Comparison of ENCODE assay signal across 9 cellular contexts in the genomic region with DNA sequence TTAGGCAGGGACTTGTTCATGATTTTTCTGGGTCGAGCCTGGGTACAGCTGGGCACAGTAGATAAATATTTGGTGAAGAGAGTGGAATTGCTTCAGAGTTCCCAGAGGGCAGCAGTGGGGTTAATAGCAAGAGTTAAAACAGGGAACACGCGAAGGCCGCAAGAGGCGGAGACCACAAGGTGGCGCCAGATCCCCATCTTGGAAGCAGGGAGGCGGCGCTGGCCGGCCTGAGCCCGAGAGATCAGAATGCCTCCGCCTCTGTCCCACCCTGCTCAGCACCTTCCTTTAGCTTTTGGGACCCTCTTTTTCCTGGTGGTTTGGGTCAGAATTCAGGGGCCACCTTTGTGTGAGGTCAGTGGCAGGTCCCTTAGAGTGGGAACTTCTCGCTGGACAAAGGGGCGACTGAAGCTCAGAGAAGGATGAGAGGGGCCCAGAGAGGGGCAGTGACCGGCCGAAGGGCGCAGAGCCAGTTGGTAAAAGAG. TPM values are rescaled to one million over a fixed set of nuclear protein-coding genes. Genes with fewer than 3 reads are reported as not detected.
DNase-seq lines count a peak whose midpoint lies in the region; ATAC-seq and TF ChIP-seq lines count a peak whose summit lies in the region.
"Had no signal": no experiment of that assay in that cellular context is flagged by ENCODE, and none has a peak within 500 bp of the region (broad histone marks: within the 10 kb centered on the region; RNA-seq: fewer than 3 reads in every experiment).

No MANE protein-coding gene starts in this region.

- H3K9me3 ChIP-seq in endodermal cell (ENCODE audit: control insufficient read depth, low read length) (no peaks in the 10 kb centered on the region), mucosa of descending colon (no peaks in the 10 kb centered on the region)

- H3K4me3 Mint-ChIP-seq in activated CD8-positive, alpha-beta memory T cell treated with anti-CD3 and anti-CD28 coated beads, Interleukin-2, amount 10 ng/mL, durations not matched to agents 7 days and 5 days: no peak overlapping the region
- H3K4me3 Mint-ChIP-seq in endodermal cell: no peak overlapping the region
- H3K4me3 Mint-ChIP-seq: T-helper 1 cell treated with Interleukin-12 subunit alpha and Interleukin-12 subunit beta and Interleukin-4 antibody, amounts not matched to agents 30 μg/mL and 1 μg/mL, for 36 hours had no signal

- CTCF ChIA-PET in activated CD8-positive, alpha-beta memory T cell treated with anti-CD3 and anti-CD28 coated beads, Interleukin-2, amount 10 ng/mL, durations not matched to agents 7 days and 5 days (lab: Charles Lee): interaction anchor here (0.7 to 10.1 kb wide), 20 partner anchors 11 to 281 kb away, joined by 3 to 157 read pairs (median 4); no protein-coding TSS in a partner anchor

- H3K4me3 ChIP-seq in endodermal cell (ENCODE audit: low read length) (no peak overlapping the region), mucosa of descending colon (no peak overlapping the region)

- 26 to 84% methylated on average over 5 to 16 of the region's 16 CpGs for WGBS in endodermal cell (ENCODE audit: insufficient coverage in 1 of 2, insufficient read length in 1 of 2), 2 experiments

- H3K27me3 ChIP-seq in endodermal cell (ENCODE audit: control insufficient read depth, insufficient read depth, low read length, poor library complexity, severe bottlenecking): no peaks in the 10 kb centered on the region

- no peaks in the 10 kb centered on the region for H3K9me3 Mint-ChIP-seq in activated CD8-positive, alpha-beta memory T cell treated with anti-CD3 and anti-CD28 coated beads, Interleukin-2, amount 10 ng/mL, durations not matched to agents 7 days and 5 days (ENCODE audit: low read depth)
- H3K9me3 Mint-ChIP-seq in endodermal cell: no peaks in the 10 kb centered on the region
- H3K9me3 Mint-ChIP-seq: T-helper 1 cell treated with Interleukin-12 subunit alpha and Interleukin-12 subunit beta and Interleukin-4 antibody, amounts not matched to agents 30 μg/mL and 1 μg/mL, for 36 hours had no signal

- ATAC-seq in HG02973 (IDR thresholded peaks at IDR 0.05; ENCODE audit: unreplicated experiment) (peak; percentile 46), mucosa of descending colon (peak; percentile 92), HG02571 (IDR thresholded peaks at IDR 0.05; ENCODE audit: unreplicated experiment) (no peak)
- ATAC-seq in activated CD8-positive, alpha-beta memory T cell treated with anti-CD3 and anti-CD28 coated beads, Interleukin-2, amount 10 ng/mL, durations not matched to agents 7 days and 5 days: peak; percentile 92

- intact Hi-C loops in mucosa of descending colon (cut with DNase I, micrococcal nuclease): loop anchor here (2.0 kb wide), 2 partner anchors 111 to 115 kb away; no protein-coding TSS in a partner anchor

- TF ChIP-seq CTCF in endodermal cell (conservative IDR thresholded peaks at IDR 0.05) (peak; percentile 97), mucosa of descending colon (IDR thresholded peaks at IDR 0.05) (peak; percentile 90)

- no peak overlapping the region for H3K27ac Mint-ChIP-seq in activated CD8-positive, alpha-beta memory T cell treated with anti-CD3 and anti-CD28 coated beads, Interleukin-2, amount 10 ng/mL, durations not matched to agents 7 days and 5 days
- no peak overlapping the region for H3K27ac Mint-ChIP-seq in endodermal cell
- H3K27ac Mint-ChIP-seq: T-helper 1 cell treated with Interleukin-12 subunit alpha and Interleukin-12 subunit beta and Interleukin-4 antibody, amounts not matched to agents 30 μg/mL and 1 μg/mL, for 36 hours had no signal

- H3K36me3 Mint-ChIP-seq in activated CD8-positive, alpha-beta memory T cell treated with anti-CD3 and anti-CD28 coated beads, Interleukin-2, amount 10 ng/mL, durations not matched to agents 7 days and 5 days: no peaks in the 10 kb centered on the region
- H3K36me3 Mint-ChIP-seq in endodermal cell (ENCODE audit: low read depth): no peaks in the 10 kb centered on the region

- H3K4me1 Mint-ChIP-seq in activated CD8-positive, alpha-beta memory T cell treated with anti-CD3 and anti-CD28 coated beads, Interleukin-2, amount 10 ng/mL, durations not matched to agents 7 days and 5 days: no peaks in the 10 kb centered on the region
- H3K4me1 Mint-ChIP-seq in endodermal cell: no peaks in the 10 kb centered on the region

- no peak overlapping the region for H3K9ac ChIP-seq in endodermal cell (ENCODE audit: extremely low read depth, low read length, poor library complexity, severe bottlenecking)

- no peaks in the 10 kb centered on the region for H3K36me3 ChIP-seq in endodermal cell (ENCODE audit: control insufficient read depth, insufficient read depth, low read length)
- H3K36me3 ChIP-seq in mucosa of descending colon (ENCODE audit: low read depth): no peaks in the 10 kb centered on the region

- H3K27ac ChIP-seq in endodermal cell (ENCODE audit: low read depth, low read length): no peak overlapping the region

- peak; percentile 74 for DNase-seq in COR-L47 (lab: John Stamatoyannopoulos, UW)
- DNase-seq in NOMO-1 treated with dmso at 0.1 percent for 144 hours (lab: John Stamatoyannopoulos, UW; ENCODE audit: unreplicated experiment): peak; percentile 54
- DNase-seq in activated CD8-positive, alpha-beta memory T cell treated with anti-CD3 and anti-CD28 coated beads, Interleukin-2, amount 10 ng/mL, durations not matched to agents 7 days and 5 days: peak; percentile 84
- peak; percentile 98 for DNase-seq in endodermal cell
- DNase-seq in mucosa of descending colon: peak; percentile 89 to 97 (median 93)
- peak; percentile 76 for DNase-seq in stimulated activated CD8-positive, alpha-beta memory T cell treated with anti-CD3 and anti-CD28 coated beads, Interleukin-4, amount 100 ng/mL, for 24 hours (ENCODE audit: low read depth)

- peaks cover 10% of the 10 kb centered on the region for H3K27me3 Mint-ChIP-seq in activated CD8-positive, alpha-beta memory T cell treated with anti-CD3 and anti-CD28 coated beads, Interleukin-2, amount 10 ng/mL, durations not matched to agents 7 days and 5 days
- peaks cover 3% of the 10 kb centered on the region for H3K27me3 Mint-ChIP-seq in endodermal cell (ENCODE audit: insufficient read depth)

- H3K4me1 ChIP-seq in endodermal cell (ENCODE audit: control insufficient read depth, insufficient read depth, low read length) (no peaks in the 10 kb centered on the region), mucosa of descending colon (ENCODE audit: low read depth) (peaks cover 18% of the 10 kb centered on the region)

RNA-seq across cellular contexts. Expression of gene PADI2, which starts 6.5 kb away (rescaled TPM):
- under 1 TPM; 0.09 to 0.23 TPM for total RNA-seq in activated CD8-positive, alpha-beta memory T cell treated with anti-CD3 and anti-CD28 coated beads, Interleukin-2, amount 10 ng/mL, durations not matched to agents 7 days and 5 days
- 1 to 10 TPM; 2.0 to 2.7 TPM for total RNA-seq in endodermal cell
- 2.3 TPM for polyA plus RNA-seq in endodermal cell (2013, experiment 1 of 2)
- polyA plus RNA-seq in endodermal cell (2013, experiment 2 of 2): 2.4 TPM
- 100 to 1,000 TPM; 105 to 398 (median 163) TPM for total RNA-seq in mucosa of descending colon

Comparison
In these comparisons a context has a peak if more than half of its experiments do, and no peak if none do; other contexts are left out.
1. RNA of gene PADI2, which starts 6.5 kb away (total RNA-seq): 105 to 398 TPM in mucosa of descending colon; 2.0 to 2.7 TPM in endodermal cell and 0.09 to 0.23 TPM in activated CD8-positive, alpha-beta memory T cell treated with anti-CD3 and anti-CD28 coated beads, Interleukin-2, amount 10 ng/mL, durations not matched to agents 7 days and 5 days; every median in the first group is over 10 times any median in the second.
2. Peak in every context shown above with its lines, with median percentiles within 50 percentile points of each other: DNase-seq.